ENCODE assay signal across 11 cellular contexts in genomic region chr3:16481570-16481897, GRCh38. TPM values are rescaled to one million over a fixed set of nuclear protein-coding genes. Genes with fewer than 3 reads are reported as not detected.
DNase-seq lines count a peak whose midpoint lies in the region; ATAC-seq, FAIRE-seq and TF ChIP-seq lines count a peak whose summit lies in the region.
"Had no signal": no experiment of that assay in that cellular context is flagged by ENCODE, and none has a peak within 500 bp of the region (broad histone marks: within the 10 kb centered on the region; RNA-seq: fewer than 3 reads in every experiment).

No MANE protein-coding gene starts in this region.

- no peak for TF ChIP-seq POLR2A in Peyer's patch (IDR thresholded peaks at IDR 0.05)
- TF ChIP-seq POLR2A in endothelial cell of umbilical vein (IDR thresholded peaks at IDR 0.05; ENCODE audit: low read depth, low read length), result no peak

- peaks cover 13% of the 10 kb centered on the region for H3K79me2 ChIP-seq in endothelial cell of umbilical vein (ENCODE audit: control insufficient read depth, insufficient read depth, low read length)

- H3K36me3 ChIP-seq in Peyer's patch (no peaks in the 10 kb centered on the region), endothelial cell of umbilical vein (ENCODE audit: control insufficient read depth in 2 of 2, extremely low read depth in 1 of 2, insufficient read depth in 2 of 2, low read length in 2 of 2) (no peaks in the 10 kb centered on the region)
- H3K36me3 ChIP-seq: HAP-1 had no signal

- peak overlapping the region; percentile 9 to 74 (median 41) for H3K27ac ChIP-seq in Peyer's patch
- peak overlapping the region; percentile 87 for H3K27ac ChIP-seq in endothelial cell of umbilical vein (ENCODE audit: insufficient read depth, low read depth, low read length)

- no peak for TF ChIP-seq CTCF in Peyer's patch (IDR thresholded peaks at IDR 0.05)
- no peak for TF ChIP-seq CTCF in endothelial cell of umbilical vein (IDR thresholded peaks at IDR 0.05; ENCODE audit: extremely low read depth in 1 of 2, insufficient read depth in 1 of 2, low read depth in 1 of 2, low read length in 2 of 2)
- TF ChIP-seq CTCF in GM20000 (IDR thresholded peaks at IDR 0.05; ENCODE audit: extremely low read depth, missing control alignments), result no peak

- no peak overlapping the region for H2AFZ ChIP-seq in endothelial cell of umbilical vein (ENCODE audit: low read depth, low read length)

- BruUV-seq in endothelial cell of umbilical vein (replicated peaks; lab: Mats Ljungman, UMichigan), result no TSS peak

- no peaks in the 10 kb centered on the region for H3K27me3 Mint-ChIP-seq in activated CD4-positive, alpha-beta T cell treated with anti-CD3 and anti-CD28 coated beads for 36 hours

- no peaks in the 10 kb centered on the region for H3K9me3 Mint-ChIP-seq in activated CD4-positive, alpha-beta T cell treated with anti-CD3 and anti-CD28 coated beads for 36 hours (ENCODE audit: low read depth)
- no peaks in the 10 kb centered on the region for H3K9me3 Mint-ChIP-seq in stimulated activated effector memory CD8-positive, alpha-beta T cell treated with anti-CD3 and anti-CD28 coated beads, Interleukin-12 subunit alpha, Interleukin-12 subunit beta, amount 100 ng/mL, for 72 hours

- no peaks in the 10 kb centered on the region for H3K9me1 ChIP-seq in endothelial cell of umbilical vein (replicated peaks; ENCODE audit: control insufficient read depth, extremely low read depth, insufficient read depth, low read length)

- POLR2A ChIA-PET in activated CD4-positive, alpha-beta T cell treated with anti-CD3 and anti-CD28 coated beads for 36 hours (lab: Charles Lee), result interaction anchor here (0.7 kb wide), 1 partner anchor 227 kb away, joined by 3 read pairs; no protein-coding TSS in a partner anchor
- POLR2A ChIA-PET in endothelial cell of umbilical vein (lab: Charles Lee), result no interaction called here

- no peaks in the 10 kb centered on the region for H3K27me3 ChIP-seq in Peyer's patch
- H3K27me3 ChIP-seq in endothelial cell of umbilical vein (ENCODE audit: control insufficient read depth in 2 of 2, insufficient read depth in 2 of 2, low read length in 2 of 2), result no peaks in the 10 kb centered on the region

- H3K4me1 ChIP-seq in Peyer's patch (peaks cover 0 to 39% (median 12%) of the 10 kb centered on the region in 4 donors), endothelial cell of umbilical vein (ENCODE audit: control insufficient read depth, extremely low read depth, insufficient read depth, low read length) (peaks cover 72% of the 10 kb centered on the region)
- H3K4me1 ChIP-seq: HAP-1 had no signal

- H3K9ac ChIP-seq in endothelial cell of umbilical vein (replicated peaks; ENCODE audit: extremely low read depth, insufficient read depth, low read length), result peak overlapping the region; percentile 68

- ATAC-seq in activated CD4-positive, alpha-beta T cell treated with anti-CD3 and anti-CD28 coated beads for 36 hours, result no peak
- ATAC-seq in stimulated activated effector memory CD8-positive, alpha-beta T cell treated with anti-CD3 and anti-CD28 coated beads, Interleukin-12 subunit alpha, Interleukin-12 subunit beta, amount 100 ng/mL, for 72 hours, result no peak

- peaks cover 85% of the 10 kb centered on the region for H3K4me1 Mint-ChIP-seq in activated CD4-positive, alpha-beta T cell treated with anti-CD3 and anti-CD28 coated beads for 36 hours
- peaks cover 59% of the 10 kb centered on the region for H3K4me1 Mint-ChIP-seq in stimulated activated effector memory CD8-positive, alpha-beta T cell treated with anti-CD3 and anti-CD28 coated beads, Interleukin-12 subunit alpha, Interleukin-12 subunit beta, amount 100 ng/mL, for 72 hours

- peak overlapping the region; percentile 94 for H3K4me2 ChIP-seq in endothelial cell of umbilical vein (ENCODE audit: insufficient read depth, low read length)

- CTCF ChIA-PET in activated CD4-positive, alpha-beta T cell treated with anti-CD3 and anti-CD28 coated beads for 36 hours (lab: Charles Lee), result interaction anchor here (0.6 to 2.5 kb wide), 3 partner anchors 10 to 669 kb away, joined by 3 to 10 read pairs (median 6); no protein-coding TSS in a partner anchor
- CTCF ChIA-PET in endothelial cell of umbilical vein (lab: Charles Lee), result interaction anchor here (0.8 to 1.9 kb wide), 8 partner anchors 13 to 213 kb away, joined by 3 to 8 read pairs (median 4); no protein-coding TSS in a partner anchor

- no peaks in the 10 kb centered on the region for H4K20me1 ChIP-seq in endothelial cell of umbilical vein (replicated peaks; ENCODE audit: control insufficient read depth, extremely low read depth, insufficient read depth, low read length)

- H3K4me3 ChIP-seq in Peyer's patch, result no peak overlapping the region
- peak overlapping the region in 1 of 3 experiments; percentile 49 for H3K4me3 ChIP-seq in endothelial cell of umbilical vein (replicated peaks in 1 of 3; ENCODE audit: insufficient read depth in 1 of 3, low read depth in 1 of 3, low read length in 3 of 3)
- H3K4me3 ChIP-seq: HAP-1 had no signal

- peak; percentile 28 for FAIRE-seq in endothelial cell of umbilical vein (lab: Jason Lieb, UNC)

- H3K9me3 ChIP-seq in Peyer's patch (no peaks in the 10 kb centered on the region), endothelial cell of umbilical vein (replicated peaks; ENCODE audit: control insufficient read depth, insufficient read depth, low read length) (no peaks in the 10 kb centered on the region)
- H3K9me3 ChIP-seq: HAP-1 had no signal

- peak overlapping the region; percentile 91 for H3K27ac Mint-ChIP-seq in activated CD4-positive, alpha-beta T cell treated with anti-CD3 and anti-CD28 coated beads for 36 hours
- peak overlapping the region; percentile 60 for H3K27ac Mint-ChIP-seq in stimulated activated effector memory CD8-positive, alpha-beta T cell treated with anti-CD3 and anti-CD28 coated beads, Interleukin-12 subunit alpha, Interleukin-12 subunit beta, amount 100 ng/mL, for 72 hours

- no peak for DNase-seq in activated CD4-positive, alpha-beta T cell treated with anti-CD3 and anti-CD28 coated beads for 36 hours
- DNase-seq in activated CD4-positive, alpha-beta T cell treated with anti-CD3 and anti-CD28 coated beads for 4 hours, result no peak
- DNase-seq in Peyer's patch, result no peak
- no peak for DNase-seq in endothelial cell of umbilical vein (ENCODE audit: low read depth, low spot score)
- no peak for DNase-seq in stimulated activated effector memory CD8-positive, alpha-beta T cell treated with anti-CD3 and anti-CD28 coated beads, Interleukin-12 subunit alpha, Interleukin-12 subunit beta, amount 100 ng/mL, for 72 hours (ENCODE audit: low spot score in 2 of 2)
- DNase-seq in head of caudate nucleus, result no peak
- DNase-seq in SW480 (ENCODE audit: low spot score), result no peak
- DNase-seq in GM20000 (ENCODE audit: low spot score), result no peak
- DNase-seq: activated CD8-positive, alpha-beta memory T cell treated with anti-CD3 and anti-CD28 coated beads, Interleukin-2, amount 50 U/mL, for 4 hours; NCI-H510A had no signal

- dilution Hi-C loops in endothelial cell of umbilical vein (cut with MboI; ENCODE audit: extremely low pct_ligation_motif_present, low sequenced_read_pairs), result no loop called here

- peak overlapping the region; percentile 37 for H3K4me3 Mint-ChIP-seq in activated CD4-positive, alpha-beta T cell treated with anti-CD3 and anti-CD28 coated beads for 36 hours
- H3K4me3 Mint-ChIP-seq in stimulated activated effector memory CD8-positive, alpha-beta T cell treated with anti-CD3 and anti-CD28 coated beads, Interleukin-12 subunit alpha, Interleukin-12 subunit beta, amount 100 ng/mL, for 72 hours, result peak overlapping the region; percentile 8

- intact Hi-C loops in activated CD4-positive, alpha-beta T cell treated with anti-CD3 and anti-CD28 coated beads for 36 hours (cut with DNase I, micrococcal nuclease), result no loop called here
- intact Hi-C loops in endothelial cell of umbilical vein (cut with micrococcal nuclease) (loop anchor here (1.0 to 5.0 kb wide), 4 partner anchors 13 to 844 kb away; no protein-coding TSS in a partner anchor), head of caudate nucleus (cut with DNase I) (no loop called here)

- H3K36me3 Mint-ChIP-seq in activated CD4-positive, alpha-beta T cell treated with anti-CD3 and anti-CD28 coated beads for 36 hours (ENCODE audit: low read depth), result peaks cover 64% of the 10 kb centered on the region
- peaks cover 67% of the 10 kb centered on the region for H3K36me3 Mint-ChIP-seq in stimulated activated effector memory CD8-positive, alpha-beta T cell treated with anti-CD3 and anti-CD28 coated beads, Interleukin-12 subunit alpha, Interleukin-12 subunit beta, amount 100 ng/mL, for 72 hours

TF ChIP-seq in endothelial cell of umbilical vein, 7 proteins besides CTCF, POLR2A, EP300 and RAD21:
- TF ChIP-seq JUN (IDR thresholded peaks at IDR 0.05; ENCODE audit: borderline replicate concordance, insufficient read depth, insufficient read length, low read depth), result no peak
TF ChIP-seq in endothelial cell of umbilical vein: peak in this region for 0.

RNA-seq across cellular contexts. Expression of gene RFTN1, which starts 32.0 kb away (rescaled TPM):
- total RNA-seq in activated CD4-positive, alpha-beta T cell treated with anti-CD3 and anti-CD28 coated beads for 36 hours, result 100 to 1,000 TPM; 101 to 113 TPM
- 100 to 1,000 TPM in 1 of 4 donors, 10 to 100 TPM in 2, 1 to 10 TPM in 1; 6.1 to 135 (median 32.0) TPM for total RNA-seq in Peyer's patch
- total RNA-seq in endothelial cell of umbilical vein, result 43.3 and 45.1 TPM in 2 replicates
- polyA plus RNA-seq in endothelial cell of umbilical vein, result 40.2 and 40.3 TPM in 2 replicates
- polyA plus RNA-seq in endothelial cell of umbilical vein (2011; cell fraction: cytosol; rRNA removed), result 43.9 and 50.2 TPM in 2 replicates
- 34.8 and 38.6 TPM in 2 replicates for polyA plus RNA-seq in endothelial cell of umbilical vein (2011; cell fraction: nucleus; rRNA removed)
- polyA plus RNA-seq in endothelial cell of umbilical vein (2012), result 32.9 and 37.2 TPM in 2 replicates
- polyA minus RNA-seq in endothelial cell of umbilical vein, result 41.8 and 43.3 TPM in 2 replicates
- not detected for polyA minus RNA-seq in endothelial cell of umbilical vein (2011; cell fraction: cytosol; rRNA and poly(A)+ RNA removed)
- 48.8 and 59.0 TPM in 2 replicates for polyA minus RNA-seq in endothelial cell of umbilical vein (2011; cell fraction: nucleus; rRNA and poly(A)+ RNA removed)
